In genomic region chr6:2730353-2730752, GRCh38 we compare ENCODE assay signal across 2 cellular contexts.
A peak's percentile ranks its signal among the peaks of the same experiment; 100 is the strongest.
TF ChIP-seq lines count a peak whose summit lies in the region.

No MANE protein-coding gene starts in this region.

TF ChIP-seq in GM23338, 12 proteins besides CTCF, POLR2A, EP300 and RAD21:
- TF ChIP-seq POLR2AphosphoS5 (IDR thresholded peaks at IDR 0.05; ENCODE audit: low read depth), result no peak
- no peak for TF ChIP-seq ZNF114 (CRISPR knock-in tag; IDR thresholded peaks at IDR 0.05)
- TF ChIP-seq CREB1 (CRISPR knock-in tag; IDR thresholded peaks at IDR 0.05; ENCODE audit: low read depth), result no peak
- TF ChIP-seq EZH2phosphoT487 (IDR thresholded peaks at IDR 0.05; ENCODE audit: unreplicated experiment), result no peak
- no peak for TF ChIP-seq NANOG (IDR thresholded peaks at IDR 0.05; ENCODE audit: borderline replicate concordance)
- TF ChIP-seq EZH2 (IDR thresholded peaks at IDR 0.05; ENCODE audit: low read depth, unreplicated experiment), result no peak
- no peak for TF ChIP-seq STAT1 (IDR thresholded peaks at IDR 0.05; ENCODE audit: unreplicated experiment)
- TF ChIP-seq ETS1 (IDR thresholded peaks at IDR 0.05), result no peak
- TF ChIP-seq ZNF462 (CRISPR knock-in tag; IDR thresholded peaks at IDR 0.05), result no peak
- no peak for TF ChIP-seq JUNB (IDR thresholded peaks at IDR 0.05; ENCODE audit: unreplicated experiment)
- no peak for TF ChIP-seq REST (IDR thresholded peaks at IDR 0.05; ENCODE audit: unreplicated experiment)

TF ChIP-seq in K562, 482 proteins besides CTCF, POLR2A, EP300 and RAD21:
- TF ChIP-seq FUS (optimal IDR thresholded peaks at IDR 0.05; ENCODE audit: low read depth, low read length), result no peak
- no peak for TF ChIP-seq SETDB1 (IDR thresholded peaks at IDR 0.05; ENCODE audit: low read length)
- TF ChIP-seq MNT (conservative IDR thresholded peaks at IDR 0.05), result no peak
- TF ChIP-seq MAFK (IDR thresholded peaks at IDR 0.05; ENCODE audit: low read length), result peak; percentile 88
- no peak for TF ChIP-seq ZNF518B (CRISPR knock-in tag; IDR thresholded peaks at IDR 0.05)
- TF ChIP-seq ZNF316 (IDR thresholded peaks at IDR 0.05), result peak; percentile 95
- peak; percentile 93 for TF ChIP-seq MAFG (tag; conservative IDR thresholded peaks at IDR 0.05)
- TF ChIP-seq SMAD4 (CRISPR knock-in tag; conservative IDR thresholded peaks at IDR 0.05), result no peak
- no peak for TF ChIP-seq SMARCE1 (IDR thresholded peaks at IDR 0.05)
- TF ChIP-seq C11orf30 (IDR thresholded peaks at IDR 0.05; ENCODE audit: low read depth), result peak; percentile 93
- peak; percentile 93 for TF ChIP-seq MAFF (IDR thresholded peaks at IDR 0.05; ENCODE audit: low read length)
- TF ChIP-seq FOXO4 (CRISPR knock-in tag; IDR thresholded peaks at IDR 0.05), result no peak
